In genomic region chr10:68826764-68827591, GRCh38 we compare ENCODE assay signal across 8 cellular contexts. TPM values are rescaled to one million over a fixed set of nuclear protein-coding genes. Genes with fewer than 3 reads are reported as not detected.
DNase-seq lines count a peak whose midpoint lies in the region; ATAC-seq, FAIRE-seq and TF ChIP-seq lines count a peak whose summit lies in the region.

STOX1 (plus strand) TSS chr10:68827531; CDS start chr10:68827624, 93 bp downstream.

- DNase-seq in G401 (ENCODE audit: low spot score) (peak; percentile 34), H7 (peak; percentile 94), NCI-H146 (lab: John Stamatoyannopoulos, UW) (peak; percentile 84), bronchial epithelial cell (ENCODE audit: low read depth) (peak; percentile 22), kidney epithelial cell (ENCODE audit: low read depth) (no peak)
- peak; percentile 38 to 69 for DNase-seq in stimulated activated CD4-positive, alpha-beta T cell treated with anti-CD3 and anti-CD28 coated beads, Interleukin-1b, Interleukin-23, amount 100 ng/mL, for 4 hours (ENCODE audit: low read depth in 2 of 2)

- in situ Hi-C loops in G401 (cut with HindIII; ENCODE audit: low sequenced_read_pairs), result no loop called here

- TF ChIP-seq CTCF in WI38 (IDR thresholded peaks at IDR 0.05; ENCODE audit: low read depth, low read length) (no peak), bronchial epithelial cell (IDR thresholded peaks at IDR 0.05; ENCODE audit: insufficient read depth, low read length, severe bottlenecking) (no peak), kidney epithelial cell (IDR thresholded peaks at IDR 0.05; ENCODE audit: insufficient read depth, low read length, poor library complexity, severe bottlenecking) (no peak)

- no peak for FAIRE-seq in bronchial epithelial cell (lab: Jason Lieb, UNC)

- peaks cover 11% of the 10 kb centered on the region for H3K27me3 ChIP-seq in H7 (ENCODE audit: control insufficient read depth, insufficient read depth, low read length)
- peaks cover 4% of the 10 kb centered on the region for H3K27me3 ChIP-seq in bronchial epithelial cell (ENCODE audit: control insufficient read depth, insufficient read depth, low read length)
- peaks cover 7% of the 10 kb centered on the region for H3K27me3 ChIP-seq in kidney epithelial cell (ENCODE audit: control insufficient read depth, insufficient read depth, low read length)

- no peak for ATAC-seq in HG02870 (IDR thresholded peaks at IDR 0.05; ENCODE audit: unreplicated experiment)

- H3K36me3 ChIP-seq in H7 (replicated peaks; ENCODE audit: control insufficient read depth, insufficient read depth, low read length) (no peaks in the 10 kb centered on the region), bronchial epithelial cell (ENCODE audit: control insufficient read depth, insufficient read depth, low read length) (no peaks in the 10 kb centered on the region), kidney epithelial cell (ENCODE audit: control insufficient read depth, insufficient read depth, low read length) (no peaks in the 10 kb centered on the region)

- H3K4me3 ChIP-seq in H7 (ENCODE audit: insufficient read depth, low read depth, low read length) (peak within 1 kb of the TSS; percentile 66), WI38 (ENCODE audit: low read depth, low read length) (peak within 1 kb of the TSS; percentile 67), bronchial epithelial cell (ENCODE audit: low read depth, low read length) (peak within 1 kb of the TSS; percentile 39), kidney epithelial cell (ENCODE audit: low read depth, low read length) (peak within 1 kb of the TSS; percentile 54)

RNA-seq across cellular contexts. Expression of gene STOX1, which starts in this region (rescaled TPM):
- 1.5 and 2.0 TPM in 2 replicates for total RNA-seq in G401 (2014; rRNA removed; shearing (Covaris generic))
- 2.4 TPM in 2 replicates for total RNA-seq in H7 (2014; rRNA removed; shearing (Covaris generic))
- total RNA-seq in bronchial epithelial cell (under 0.01 TPM in 1 of 2 replicates, not detected in the other), kidney epithelial cell (0.21 and 0.71 TPM in 2 replicates)

Comparison
In these comparisons a context has a peak if more than half of its experiments do, and no peak if none do; other contexts are left out.
1. Peak in DNase-seq and H3K4me3 ChIP-seq in bronchial epithelial cell; RNA of the gene not detected or under 1 TPM.